ENCODE assay signal across 8 cellular contexts in genomic region chr6:134295953-134296553, GRCh38. TPM values are rescaled to one million over a fixed set of nuclear protein-coding genes. Genes with fewer than 3 reads are reported as not detected.
A peak's percentile ranks its signal among the peaks of the same experiment; 100 is the strongest.
DNase-seq lines count a peak whose midpoint lies in the region; ATAC-seq, FAIRE-seq and TF ChIP-seq lines count a peak whose summit lies in the region.

No MANE protein-coding gene starts in this region.

- H3K4me3 ChIP-seq in GM12878 (no peak overlapping the region), kidney (ENCODE audit: low read length in 2 of 2) (no peak overlapping the region), tibial artery (no peak overlapping the region)

- FAIRE-seq in GM12878 (lab: Jason Lieb, UNC) (no peak), kidney (lab: Jason Lieb, UNC) (no peak)

- H3K27ac ChIP-seq in GM12878 (ENCODE audit: control insufficient read depth, insufficient read depth), result no peak overlapping the region
- peak overlapping the region; percentile 69 to 75 for H3K27ac ChIP-seq in kidney (ENCODE audit: low read depth in 2 of 2, low read length in 2 of 2)
- no peak overlapping the region for H3K27ac ChIP-seq in tibial artery

- BruUV-seq in GM12878 (replicated peaks; lab: Mats Ljungman, UMichigan), result no TSS peak

- no peaks in the 10 kb centered on the region for H3K9me3 ChIP-seq in GM12878 (replicated peaks; ENCODE audit: control insufficient read depth, insufficient read depth, low read length)
- H3K9me3 ChIP-seq in kidney (ENCODE audit: control insufficient read depth in 1 of 2, low read length in 2 of 2), result no peaks in the 10 kb centered on the region
- no peaks in the 10 kb centered on the region for H3K9me3 ChIP-seq in tibial artery

- peak; percentile 92 for ATAC-seq in Right ventricle myocardium inferior
- ATAC-seq in GM12878, result peak; percentile 56; the same call in 2 of the 3 replicates

- H3K9ac ChIP-seq in GM12878 (ENCODE audit: control insufficient read depth, insufficient read depth, low read length) (no peak overlapping the region), kidney (ENCODE audit: low read length in 2 of 2) (no peak overlapping the region)

- no peak for TF ChIP-seq POLR2A in GM12878 (IDR thresholded peaks at IDR 0.05; ENCODE audit: low read depth, low read length)

- TF ChIP-seq EP300 in GM12878 (IDR thresholded peaks at IDR 0.05; ENCODE audit: borderline replicate concordance in 1 of 2, control insufficient read depth in 1 of 2, low read depth in 2 of 2, low read length in 2 of 2), result no peak

- CTCF ChIA-PET in GM12878 (lab: Yijun Ruan, JAX), result no interaction called here

- no peaks in the 10 kb centered on the region for H4K20me1 ChIP-seq in GM12878 (ENCODE audit: control insufficient read depth, insufficient read depth)

- SMC1A ChIA-PET in GM12878 (lab: Charles Lee; ENCODE audit: uncharacterized antibody, unreplicated experiment), result interaction anchor here (0.7 kb wide), 1 partner anchor 13 kb away, joined by 4 read pairs; no protein-coding TSS in a partner anchor

- no peaks in the 10 kb centered on the region for H3K27me3 ChIP-seq in GM12878 (replicated peaks in 1 of 2; ENCODE audit: control insufficient read depth in 2 of 2, insufficient read depth in 2 of 2, low read length in 1 of 2)
- H3K27me3 ChIP-seq in tibial artery, result no peaks in the 10 kb centered on the region

- in situ Hi-C loops in GM12878 (cut with MboI), result no loop called here

- DNase-seq in Right ventricle myocardium inferior (ENCODE audit: missing footprints), result no peak
- no peak for DNase-seq in cardiac septum (ENCODE audit: low spot score)
- DNase-seq in LoVo (ENCODE audit: low spot score), result peak; percentile 41
- DNase-seq in GM12878 (ENCODE audit: low read depth, low spot score), result no peak
- no peak for DNase-seq in kidney
- DNase-seq in tibial artery, result peak; percentile 65 to 74
- no peak for DNase-seq in occipital lobe (lab: John Stamatoyannopoulos, UW)
- DNase-seq in stimulated activated naive CD4-positive, alpha-beta T cell (lab: John Stamatoyannopoulos, UW), result no peak

- H3K4me1 ChIP-seq in GM12878 (ENCODE audit: control insufficient read depth, insufficient read depth, low read length), result no peaks in the 10 kb centered on the region
- no peaks in the 10 kb centered on the region for H3K4me1 ChIP-seq in kidney (ENCODE audit: control insufficient read depth in 1 of 2, insufficient read depth in 1 of 2, low read depth in 1 of 2, low read length in 2 of 2)
- peaks cover 0 to 12% (median 4%) of the 10 kb centered on the region in 4 donors for H3K4me1 ChIP-seq in tibial artery

- RAD21 ChIA-PET in GM12878 (lab: Charles Lee; ENCODE audit: unreplicated experiment), result no interaction called here

- no peaks in the 10 kb centered on the region for H3K36me3 ChIP-seq in GM12878 (ENCODE audit: control insufficient read depth in 2 of 2, insufficient read depth in 2 of 2, low read length in 1 of 2)
- no peaks in the 10 kb centered on the region for H3K36me3 ChIP-seq in kidney (ENCODE audit: control insufficient read depth in 1 of 2, insufficient read depth in 2 of 2, low read length in 2 of 2)
- no peaks in the 10 kb centered on the region for H3K36me3 ChIP-seq in tibial artery

- no peak for TF ChIP-seq CTCF in GM12878 (IDR thresholded peaks at IDR 0.05 in 2 of 3, conservative IDR thresholded peaks at IDR 0.05 in 1 of 3; ENCODE audit: control insufficient read depth in 2 of 3, extremely low read depth in 1 of 3, insufficient read depth in 1 of 3, low read depth in 3 of 3, low read length in 3 of 3)
- no peak for TF ChIP-seq CTCF in kidney (IDR thresholded peaks at IDR 0.05; ENCODE audit: borderline replicate concordance, extremely low read depth, insufficient read depth)
- TF ChIP-seq CTCF in tibial artery (IDR thresholded peaks at IDR 0.05), result no peak

- H2AFZ ChIP-seq in GM12878 (ENCODE audit: control insufficient read depth, low read depth, low read length), result no peak overlapping the region

- POLR2A ChIA-PET in GM12878 (lab: Charles Lee), result interaction anchor here (0.5 to 0.6 kb wide), 2 partner anchors 60 to 91 kb away, joined by 3 read pairs; no protein-coding TSS in a partner anchor

- H3K79me2 ChIP-seq in GM12878 (ENCODE audit: control insufficient read depth, insufficient read depth, low read length), result no peaks in the 10 kb centered on the region

- WGBS in GM12878 (ENCODE audit: insufficient coverage, insufficient replicate concordance, low lambda C conversion rate, missing lambda C conversion rate), result 40% methylated on average over 6 of the region's 6 CpGs

- no peak for TF ChIP-seq RAD21 in GM12878 (IDR thresholded peaks at IDR 0.05; ENCODE audit: insufficient read depth, low read depth, low read length)

- intact Hi-C loops in Right ventricle myocardium inferior (cut with DNase I), result no loop called here
- intact Hi-C loops in cardiac septum (cut with DNase I), result no loop called here
- intact Hi-C loops in GM12878 (cut with micrococcal nuclease; ENCODE audit: unreplicated experiment), result no loop called here
- intact Hi-C loops in kidney (cut with DNase I), result no loop called here
- intact Hi-C loops in tibial artery (cut with DNase I; ENCODE audit: low total_unique reads), result no loop called here

- H3K4me2 ChIP-seq in GM12878 (ENCODE audit: control insufficient read depth, insufficient read depth), result no peak overlapping the region

TF ChIP-seq in GM12878, 131 proteins besides CTCF, POLR2A, EP300 and RAD21:
- TF ChIP-seq BRCA1 (IDR thresholded peaks at IDR 0.05; ENCODE audit: low read depth, low read length), result no peak
- no peak for TF ChIP-seq SMARCA5 (IDR thresholded peaks at IDR 0.05)
- TF ChIP-seq CREB1 (IDR thresholded peaks at IDR 0.05; ENCODE audit: low read depth), result 0 out of 2 replicates have a peak, but pooled peaks have one; percentile 26
- TF ChIP-seq RAD51 (IDR thresholded peaks at IDR 0.05), result peak; percentile 56
- no peak for TF ChIP-seq SREBF1 (IDR thresholded peaks at IDR 0.05; ENCODE audit: low read length)
- no peak for TF ChIP-seq PAX5 (IDR thresholded peaks at IDR 0.05; ENCODE audit: borderline replicate concordance, low read depth, low read length)
- TF ChIP-seq TCF12 (IDR thresholded peaks at IDR 0.05; ENCODE audit: low read depth, low read length), result no peak
- no peak for TF ChIP-seq ZNF592 (IDR thresholded peaks at IDR 0.05)
- TF ChIP-seq RUNX3 (IDR thresholded peaks at IDR 0.05; ENCODE audit: low read length), result peak; percentile 59
- TF ChIP-seq HDAC2 (IDR thresholded peaks at IDR 0.05), result no peak
- TF ChIP-seq EED (IDR thresholded peaks at IDR 0.05; ENCODE audit: low read depth), result no peak

RNA-seq across cellular contexts. Expression of gene SGK1, which starts 21.9 kb away (rescaled TPM):
- total RNA-seq in Right ventricle myocardium inferior (28.1 TPM), cardiac septum (79.2 TPM), GM12878 (2014; rRNA removed) (3.9 and 4.0 TPM in 2 replicates), GM12878 (2014; rRNA removed; fragmentation: Illumina TruSeq; extraction: Trizol) (1.5 and 2.4 TPM in 2 replicates), GM12878 (2021) (3.2 and 4.0 TPM in 2 replicates), kidney (324 TPM), occipital lobe (75.5 TPM)
- 3.2 and 4.1 TPM in 2 replicates for total RNA-seq in GM12878 (2013; cell fraction: nucleolus; rRNA removed)
- polyA plus RNA-seq in GM12878 (2011; ENCODE audit: low read depth), result 6.0 TPM
- polyA plus RNA-seq in GM12878 (2011; rRNA removed) (0.48 and 0.62 TPM in 2 replicates), GM12878 (2014; fragmentation: Illumina TruSeq; extraction: Trizol) (2.2 and 2.7 TPM in 2 replicates), GM12878 (2014; fragmentation: Nextera tagmentation; extraction: Ambion mirVana) (1 to 10 TPM; 2.0 to 3.1 TPM), GM12878 (2014; rRNA removed) (1.7 and 2.7 TPM in 2 replicates), GM12878 (2016; fragmentation: Nextera tagmentation; extraction: Ambion mirVana) (1 to 10 TPM; 3.3 to 5.1 TPM), kidney (ENCODE audit: insufficient read depth, low read depth, low replicate concordance) (142 TPM)
- 0.67 and 1.2 TPM in 2 replicates for polyA plus RNA-seq in GM12878 (2011; cell fraction: cytosol; rRNA removed)
- polyA plus RNA-seq in GM12878 (2011; cell fraction: nucleus; rRNA removed), result 2.4 and 3.2 TPM in 2 replicates
- 8.5 and 10.3 TPM in 2 replicates for polyA plus RNA-seq in GM12878 (2012)
- 1.8 and 2.5 TPM in 2 replicates for polyA minus RNA-seq in GM12878 (2011; rRNA and poly(A)+ RNA removed)
- 9.2 and 12.8 TPM in 2 replicates for polyA minus RNA-seq in GM12878 (2011; cell fraction: cytosol; rRNA and poly(A)+ RNA removed)
- 3.7 and 8.0 TPM in 2 replicates for polyA minus RNA-seq in GM12878 (2011; cell fraction: nucleus; rRNA and poly(A)+ RNA removed)

Comparison
In these comparisons a context has a peak if more than half of its experiments do, and no peak if none do; other contexts are left out.
1. DNase-seq: peak in LoVo (single experiment) and tibial artery (2 of 2); none in Right ventricle myocardium inferior (single experiment), cardiac septum (single experiment), GM12878 (single experiment), kidney (single experiment), occipital lobe (single experiment) and stimulated activated naive CD4-positive, alpha-beta T cell (0 of 6).
2. H3K27ac ChIP-seq: peak in kidney (2 of 2); none in GM12878 (single experiment) and tibial artery (0 of 2).